ENCODE assay signal across 8 cellular contexts in genomic region chr2:174748948-174749347, GRCh38.
DNase-seq lines count a peak whose midpoint lies in the region; ATAC-seq lines count a peak whose summit lies in the region.

No MANE protein-coding gene starts in this region.

- peak; percentile 30 for ATAC-seq in HG02678 (IDR thresholded peaks at IDR 0.05; ENCODE audit: unreplicated experiment)
- ATAC-seq in GM21825 (IDR thresholded peaks at IDR 0.05; ENCODE audit: unreplicated experiment) = no peak

- DNase-seq in DMS 273 (lab: John Stamatoyannopoulos, UW; ENCODE audit: unreplicated experiment) (peak; percentile 71), NCI-H345 treated with DMSO at 0.1 percent for 48 hours (lab: John Stamatoyannopoulos, UW; ENCODE audit: unreplicated experiment) (peak; percentile 35), ecto neural progenitor cell (ENCODE audit: low spot score) (peak; percentile 76), medulla oblongata (ENCODE audit: extremely low spot score) (peak; percentile 79)
- peak; percentile 67 to 68 for DNase-seq in activated CD4-positive, alpha-beta T cell treated with anti-CD3 and anti-CD28 coated beads, Interleukin-2, amount 50 U/mL, for 4 hours
- peak; percentile 37 for DNase-seq in stimulated activated CD8-positive, alpha-beta memory T cell treated with anti-CD3 and anti-CD28 coated beads, Interleukin-4, amount 100 ng/mL, for 24 hours (ENCODE audit: low read depth)
